8 cellular contexts compared by ENCODE assay signal in genomic region chr17:39636587-39636926, GRCh38. TPM values are rescaled to one million over a fixed set of nuclear protein-coding genes. Genes with fewer than 3 reads are reported as not detected.
A peak's percentile ranks its signal among the peaks of the same experiment; 100 is the strongest.
DNase-seq lines count a peak whose midpoint lies in the region; ATAC-seq and TF ChIP-seq lines count a peak whose summit lies in the region.

No MANE protein-coding gene starts in this region.

- H3K4me2 ChIP-seq in PC-3 (ENCODE audit: low read length): peak overlapping the region; percentile 96

- H3K4me1 ChIP-seq in PC-3 (ENCODE audit: insufficient read depth, low read length) (peaks cover 26% of the 10 kb centered on the region), rectal smooth muscle tissue (ENCODE audit: control insufficient read depth, insufficient read depth, low read length) (peaks cover 20% of the 10 kb centered on the region)

- BruUV-seq in PC-3 (replicated peaks; lab: Mats Ljungman, UMichigan): TSS peak; percentile 92

- CTCF ChIA-PET in activated naive CD4-positive, alpha-beta T cell treated with anti-CD3 and anti-CD28 coated beads for 36 hours (lab: Charles Lee): interaction anchor here (0.6 to 11.7 kb wide), 3 partner anchors 9 to 94 kb away, joined by 3 to 213 read pairs (median 7); partner anchors contain the start of gene MIEN1
- CTCF ChIA-PET in PC-3 (lab: Charles Lee): no interaction called here

- no peaks in the 10 kb centered on the region for H3K9me2 ChIP-seq in PC-3 (replicated peaks; ENCODE audit: low read length)

- peaks cover 43% of the 10 kb centered on the region for H3K79me2 ChIP-seq in PC-3 (ENCODE audit: low read length)

- H2AFZ ChIP-seq in PC-3 (ENCODE audit: low read length): peak overlapping the region; percentile 83

- H3F3A ChIP-seq in PC-3 (ENCODE audit: low read length, unreplicated experiment): no peaks in the 10 kb centered on the region

- DNase-seq in activated naive CD4-positive, alpha-beta T cell treated with anti-CD3 and anti-CD28 coated beads for 36 hours: no peak
- DNase-seq in activated naive CD4-positive, alpha-beta T cell (lab: John Stamatoyannopoulos, UW): no peak
- DNase-seq in PC-3 (no peak), epithelial cell of proximal tubule (ENCODE audit: low read depth) (no peak), DMS 273 (lab: John Stamatoyannopoulos, UW; ENCODE audit: unreplicated experiment) (no peak), CD1c-positive myeloid dendritic cell (ENCODE audit: extremely low spot score) (no peak)

- TF ChIP-seq CTCF in PC-3 (conservative IDR thresholded peaks at IDR 0.05; ENCODE audit: low read depth, low read length): no peak
- no peak for TF ChIP-seq CTCF in epithelial cell of proximal tubule (conservative IDR thresholded peaks at IDR 0.05; ENCODE audit: low read depth, low read length)

- POLR2A ChIA-PET in PC-3 (lab: Charles Lee; ENCODE audit: unreplicated experiment): interaction anchor here (0.7 kb wide), 1 partner anchor 186 kb away, joined by 3 read pairs; the partner anchor contains the start of gene MED1

- no peaks in the 10 kb centered on the region for H3K36me3 ChIP-seq in PC-3 (ENCODE audit: low read depth, low read length)
- no peaks in the 10 kb centered on the region for H3K36me3 ChIP-seq in rectal smooth muscle tissue (ENCODE audit: control insufficient read depth, insufficient read depth, low read length)

- H3K27me3 Mint-ChIP-seq in activated naive CD4-positive, alpha-beta T cell treated with anti-CD3 and anti-CD28 coated beads for 36 hours (ENCODE audit: low read depth): no peaks in the 10 kb centered on the region

- H3K9ac ChIP-seq in PC-3 (ENCODE audit: low read length): peak overlapping the region; percentile 90
- H3K9ac ChIP-seq in rectal smooth muscle tissue (ENCODE audit: low read length): peak overlapping the region; percentile 92

- H3K4me3 ChIP-seq in PC-3 (ENCODE audit: low read length): peak overlapping the region; percentile 94
- peak overlapping the region; percentile 98 for H3K4me3 ChIP-seq in epithelial cell of proximal tubule (ENCODE audit: low read depth, low read length)
- H3K4me3 ChIP-seq in rectal smooth muscle tissue (ENCODE audit: low read length): peak overlapping the region; percentile 93

- H4K20me1 ChIP-seq in PC-3 (ENCODE audit: low read length): no peaks in the 10 kb centered on the region

- no peaks in the 10 kb centered on the region for H3K9me3 ChIP-seq in PC-3 (ENCODE audit: low read length)

- ATAC-seq in PC-3 (no peak), GM21367 (IDR thresholded peaks at IDR 0.05; ENCODE audit: unreplicated experiment) (no peak)

- peak overlapping the region; percentile 92 for H3K4me3 Mint-ChIP-seq in activated naive CD4-positive, alpha-beta T cell treated with anti-CD3 and anti-CD28 coated beads for 36 hours

- no peaks in the 10 kb centered on the region for H3K9me3 Mint-ChIP-seq in activated naive CD4-positive, alpha-beta T cell treated with anti-CD3 and anti-CD28 coated beads for 36 hours

- H3K27me3 ChIP-seq in PC-3 (ENCODE audit: low read length) (no peaks in the 10 kb centered on the region), rectal smooth muscle tissue (ENCODE audit: control insufficient read depth, insufficient read depth, low read length) (peaks cover 2% of the 10 kb centered on the region)

- peaks cover 49% of the 10 kb centered on the region for H3K4me1 Mint-ChIP-seq in activated naive CD4-positive, alpha-beta T cell treated with anti-CD3 and anti-CD28 coated beads for 36 hours (ENCODE audit: low read depth)

- H3K27ac ChIP-seq in PC-3 (ENCODE audit: low read length) (peak overlapping the region; percentile 64), rectal smooth muscle tissue (ENCODE audit: low read depth, low read length) (peak overlapping the region; percentile 90)

- H3K27ac Mint-ChIP-seq in activated naive CD4-positive, alpha-beta T cell treated with anti-CD3 and anti-CD28 coated beads for 36 hours: peak overlapping the region; percentile 93

- no peaks in the 10 kb centered on the region for H3K36me3 Mint-ChIP-seq in activated naive CD4-positive, alpha-beta T cell treated with anti-CD3 and anti-CD28 coated beads for 36 hours (ENCODE audit: low read depth)

- intact Hi-C loops in activated naive CD4-positive, alpha-beta T cell treated with anti-CD3 and anti-CD28 coated beads for 36 hours (cut with micrococcal nuclease): loop anchor here (2.0 to 10.0 kb wide), 4 partner anchors 51 to 468 kb away; partner anchors contain the start of genes LRRC3C, MIEN1, NR1D1 and ORMDL3
- intact Hi-C loops in PC-3 (cut with micrococcal nuclease): no loop called here

RNA-seq across cellular contexts. Expression of gene STARD3, which starts 0.4 kb away (rescaled TPM):
- 10 to 100 TPM; 56.1 to 56.8 TPM for total RNA-seq in activated naive CD4-positive, alpha-beta T cell treated with anti-CD3 and anti-CD28 coated beads for 36 hours
- total RNA-seq in PC-3 (2014; rRNA removed) (30.5 and 56.4 TPM in 2 replicates), epithelial cell of proximal tubule (34.0 and 40.7 TPM in 2 replicates)

RNA-seq across cellular contexts. Expression of gene PPP1R1B, which starts 9.8 kb away (rescaled TPM):
- under 1 TPM in 1 of 2 experiments, not detected in 1; 0.14 TPM for total RNA-seq in activated naive CD4-positive, alpha-beta T cell treated with anti-CD3 and anti-CD28 coated beads for 36 hours
- total RNA-seq in PC-3 (2014; rRNA removed) (2.9 and 3.1 TPM in 2 replicates), epithelial cell of proximal tubule (not detected in 2 replicates)

RNA-seq across cellular contexts. Expression of gene TCAP, which starts 28.6 kb away (rescaled TPM):
- 1 to 10 TPM in 1 of 2 experiments, under 1 TPM in 1; 0.74 to 1.1 TPM for total RNA-seq in activated naive CD4-positive, alpha-beta T cell treated with anti-CD3 and anti-CD28 coated beads for 36 hours
- total RNA-seq in PC-3 (2014; rRNA removed) (0.12 and 0.51 TPM in 2 replicates), epithelial cell of proximal tubule (0.07 TPM in 1 of 2 replicates, not detected in the other)

RNA-seq across cellular contexts. Expression of gene NEUROD2, which starts 28.8 kb away (rescaled TPM):
- not detected for total RNA-seq in activated naive CD4-positive, alpha-beta T cell treated with anti-CD3 and anti-CD28 coated beads for 36 hours
- not detected in 2 replicates for total RNA-seq in PC-3 (2014; rRNA removed)
- total RNA-seq in epithelial cell of proximal tubule: not detected in 2 replicates

RNA-seq across cellular contexts. Expression of gene PNMT, which starts 31.7 kb away (rescaled TPM):
- not detected for total RNA-seq in activated naive CD4-positive, alpha-beta T cell treated with anti-CD3 and anti-CD28 coated beads for 36 hours
- total RNA-seq in PC-3 (2014; rRNA removed): 1.2 and 1.4 TPM in 2 replicates
- total RNA-seq in epithelial cell of proximal tubule: not detected in 2 replicates
